In the genomic region with DNA sequence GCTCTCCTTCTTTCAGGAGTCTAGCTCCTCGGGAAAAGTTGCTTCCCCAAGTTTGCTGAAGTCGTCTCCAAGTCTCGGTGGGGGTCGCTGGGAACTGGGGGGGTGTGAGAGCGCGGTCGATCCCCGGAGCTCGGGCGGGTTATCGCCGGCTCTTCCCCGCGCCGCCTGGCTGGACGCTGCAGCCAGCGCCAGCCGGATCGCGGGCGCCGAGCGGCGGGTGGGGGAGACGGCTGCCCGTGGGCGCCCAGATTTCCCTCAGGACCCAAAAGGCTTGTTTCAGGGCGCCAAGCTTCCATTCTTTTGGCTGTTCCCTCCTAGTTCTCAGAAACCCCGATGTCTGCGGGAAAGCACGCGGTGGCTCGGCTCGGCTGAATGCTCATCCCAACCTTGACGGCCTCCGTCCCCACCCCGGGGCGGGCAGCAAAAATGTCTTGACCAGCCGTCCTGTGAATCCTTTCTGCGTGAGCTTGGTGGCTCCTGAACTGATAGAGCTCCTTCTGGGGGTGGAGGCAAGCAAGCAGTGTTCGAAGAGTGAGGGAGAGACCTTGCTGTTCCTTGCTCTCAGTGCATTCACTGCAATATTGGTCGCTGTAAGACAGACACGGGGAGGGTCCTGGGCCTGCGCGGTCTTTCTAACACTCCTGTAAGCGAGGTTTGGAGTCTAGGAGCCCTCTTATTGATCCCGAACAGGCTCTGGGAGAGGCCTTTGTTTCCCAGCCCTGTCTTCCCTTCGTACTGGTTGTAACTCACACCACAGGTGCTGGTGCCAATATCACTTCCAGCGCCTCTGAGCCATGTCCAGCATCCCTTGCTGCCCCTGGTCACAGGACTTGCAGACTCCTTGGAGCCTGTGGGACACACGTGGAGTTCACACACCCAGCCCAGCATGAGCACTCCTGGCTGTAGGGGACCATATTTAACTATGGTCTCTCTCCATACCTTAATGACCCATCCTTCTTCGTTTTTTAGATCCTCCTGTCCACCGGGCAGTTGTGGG, we compare ENCODE assay signal across 9 cellular contexts. TPM values are rescaled to one million over a fixed set of nuclear protein-coding genes. Genes with fewer than 3 reads are reported as not detected.
A peak's percentile ranks its signal among the peaks of the same experiment; 100 is the strongest.
DNase-seq lines count a peak whose midpoint lies in the region; ATAC-seq lines count a peak whose summit lies in the region.
"Had no signal": no experiment of that assay in that cellular context is flagged by ENCODE, and none has a peak within 500 bp of the region (broad histone marks: within the 10 kb centered on the region; RNA-seq: fewer than 3 reads in every experiment).

No MANE protein-coding gene starts in this region.

- peak in 1 of 2 donors; percentile 10 for ATAC-seq in activated T-cell treated with anti-CD3 and anti-CD28 coated beads, Interleukin-2, amount 50 U/mL, for 72 hours (replicated peaks in 1 of 2)
- peak; percentile 10 for ATAC-seq in left ventricle myocardium superior
- ATAC-seq in HG03045 (IDR thresholded peaks at IDR 0.05; ENCODE audit: unreplicated experiment) = no peak
- no peak for ATAC-seq in HG03135 (IDR thresholded peaks at IDR 0.05; ENCODE audit: unreplicated experiment)
- ATAC-seq in HG03342 (IDR thresholded peaks at IDR 0.05; ENCODE audit: unreplicated experiment) = no peak
- ATAC-seq: GM12878 had no signal

- no peak overlapping the region for H3K27ac Mint-ChIP-seq in activated T-cell treated with anti-CD3 and anti-CD28 coated beads, Interleukin-2, amount 50 U/mL, for 72 hours
- no peak overlapping the region for H3K27ac Mint-ChIP-seq in activated naive CD8-positive, alpha-beta T cell

- H3K4me1 Mint-ChIP-seq in activated T-cell treated with anti-CD3 and anti-CD28 coated beads, Interleukin-2, amount 50 U/mL, for 72 hours (ENCODE audit: low read depth) = no peaks in the 10 kb centered on the region
- peaks cover 8% of the 10 kb centered on the region for H3K4me1 Mint-ChIP-seq in activated naive CD8-positive, alpha-beta T cell (ENCODE audit: low read depth)

- H3K4me3 Mint-ChIP-seq in activated T-cell treated with anti-CD3 and anti-CD28 coated beads, Interleukin-2, amount 50 U/mL, for 72 hours = peak overlapping the region; percentile 85 to 87
- peak overlapping the region; percentile 82 for H3K4me3 Mint-ChIP-seq in activated naive CD8-positive, alpha-beta T cell

- intact Hi-C loops in left ventricle myocardium superior (cut with micrococcal nuclease) = no loop called here

- H3K27me3 Mint-ChIP-seq in activated T-cell treated with anti-CD3 and anti-CD28 coated beads, Interleukin-2, amount 50 U/mL, for 72 hours (ENCODE audit: low read depth) = peaks cover 47% of the 10 kb centered on the region
- H3K27me3 Mint-ChIP-seq in activated naive CD8-positive, alpha-beta T cell = peaks cover 2% of the 10 kb centered on the region

- DNase-seq in activated T-cell treated with anti-CD3 and anti-CD28 coated beads, Interleukin-2, amount 50 U/mL, for 72 hours = no peak
- no peak for DNase-seq in activated T-cell treated with anti-CD3 and anti-CD28 coated beads, Interleukin-2, amount 50 U/mL, for 1 hour
- DNase-seq in left ventricle myocardium superior (peak; percentile 66), renal cortical epithelial cell (ENCODE audit: low read depth) (peak; percentile 21)

- peaks cover 0 to 4% of the 10 kb centered on the region in 2 donors for H3K36me3 Mint-ChIP-seq in activated T-cell treated with anti-CD3 and anti-CD28 coated beads, Interleukin-2, amount 50 U/mL, for 72 hours (ENCODE audit: insufficient read depth in 2 of 2)
- H3K36me3 Mint-ChIP-seq in activated naive CD8-positive, alpha-beta T cell = no peaks in the 10 kb centered on the region

- H3K9me3 Mint-ChIP-seq in activated T-cell treated with anti-CD3 and anti-CD28 coated beads, Interleukin-2, amount 50 U/mL, for 72 hours = no peaks in the 10 kb centered on the region
- H3K9me3 Mint-ChIP-seq in activated naive CD8-positive, alpha-beta T cell (ENCODE audit: low read depth) = no peaks in the 10 kb centered on the region

RNA-seq across cellular contexts. Expression of gene ZBTB16, which starts 1.8 kb away (rescaled TPM):
- total RNA-seq in activated T-cell treated with anti-CD3 and anti-CD28 coated beads, Interleukin-2, amount 50 U/mL, for 72 hours = 1 to 10 TPM; 3.3 to 4.0 TPM
- 67.3 TPM for total RNA-seq in left ventricle myocardium superior
- total RNA-seq in renal cortical epithelial cell = 5.7 and 53.7 TPM in 2 replicates

Comparison
In these comparisons a context has a peak if more than half of its experiments do, and no peak if none do; other contexts are left out.
1. DNase-seq: peak in left ventricle myocardium superior (single experiment) and renal cortical epithelial cell (single experiment); none in activated T-cell treated with anti-CD3 and anti-CD28 coated beads, Interleukin-2, amount 50 U/mL, for 72 hours (0 of 2) and activated T-cell treated with anti-CD3 and anti-CD28 coated beads, Interleukin-2, amount 50 U/mL, for 1 hour (single experiment).